Comparison of ENCODE assay signal across 8 cellular contexts in genomic region chr2:120222186-120223033, GRCh38. TPM values are rescaled to one million over a fixed set of nuclear protein-coding genes. Genes with fewer than 3 reads are reported as not detected.
DNase-seq lines count a peak whose midpoint lies in the region; TF ChIP-seq lines count a peak whose summit lies in the region.

No MANE protein-coding gene starts in this region.

- H3K4me1 ChIP-seq in SJSA1 (replicated peaks): peaks cover 22% of the 10 kb centered on the region

- peaks cover 10% of the 10 kb centered on the region for H3K9me3 ChIP-seq in SJSA1 (replicated peaks)

- peak; percentile 13 for DNase-seq in D341Med (ENCODE audit: low spot score)
- DNase-seq in SJSA1 (ENCODE audit: low read depth in 1 of 2, low spot score in 2 of 2): no peak
- DNase-seq in fibroblast of mammary gland (ENCODE audit: low read depth): no peak
- peak; percentile 81 for DNase-seq in posterior vena cava (ENCODE audit: low spot score)
- DNase-seq in stimulated activated CD4-positive, alpha-beta T cell treated with anti-CD3 and anti-CD28 coated beads, Interleukin-4, amount 100 ng/mL, for 1 hour: no peak
- no peak for DNase-seq in DMS153 treated with DMSO at 0.1 percent for 48 hours (lab: John Stamatoyannopoulos, UW; ENCODE audit: unreplicated experiment)
- DNase-seq in NCI-H1048 (lab: John Stamatoyannopoulos, UW): no peak
- DNase-seq in GM19238 (ENCODE audit: insufficient read length, low spot score): no peak

- intact Hi-C loops in posterior vena cava (cut with DNase I): no loop called here

- TF ChIP-seq CTCF in fibroblast of mammary gland (conservative IDR thresholded peaks at IDR 0.05; ENCODE audit: control insufficient read depth, insufficient read depth, low read depth, low read length): no peak

- peaks cover 45% of the 10 kb centered on the region for H3K36me3 ChIP-seq in SJSA1

- H3K4me3 ChIP-seq in SJSA1 (peak overlapping the region; percentile 89), fibroblast of mammary gland (ENCODE audit: control insufficient read depth, low read depth, low read length) (peak overlapping the region; percentile 29)

- peak overlapping the region; percentile 98 for H3K27ac ChIP-seq in SJSA1

- H3K27me3 ChIP-seq in SJSA1 (replicated peaks): no peaks in the 10 kb centered on the region

RNA-seq across cellular contexts. Expression of gene TMEM185B, which starts 0.8 kb away (rescaled TPM):
- 52.8 and 54.5 TPM in 2 replicates for total RNA-seq in SJSA1 (2014; rRNA removed; shearing (Covaris generic))
- 10 to 100 TPM; 16.0 to 22.7 TPM for total RNA-seq in posterior vena cava

RNA-seq across cellular contexts. Expression of gene RALB, which starts 30.2 kb away (rescaled TPM):
- total RNA-seq in SJSA1 (2014; rRNA removed; shearing (Covaris generic)): 63.1 and 84.7 TPM in 2 replicates
- total RNA-seq in posterior vena cava: 10 to 100 TPM; 42.5 to 55.0 TPM

Comparison
In these comparisons a context has a peak if more than half of its experiments do, and no peak if none do; other contexts are left out.
1. DNase-seq: peak in D341Med (single experiment) and posterior vena cava (single experiment); none in SJSA1 (0 of 2), fibroblast of mammary gland (single experiment), stimulated activated CD4-positive, alpha-beta T cell treated with anti-CD3 and anti-CD28 coated beads, Interleukin-4, amount 100 ng/mL, for 1 hour (single experiment), DMS153 treated with DMSO at 0.1 percent for 48 hours (single experiment), NCI-H1048 (single experiment) and GM19238 (single experiment).